12 cellular contexts compared by ENCODE assay signal in genomic region chr6:149471801-149472200, GRCh38.
DNase-seq lines count a peak whose midpoint lies in the region; ATAC-seq and TF ChIP-seq lines count a peak whose summit lies in the region.
"Had no signal": no experiment of that assay in that cellular context is flagged by ENCODE, and none has a peak within 500 bp of the region (broad histone marks: within the 10 kb centered on the region; RNA-seq: fewer than 3 reads in every experiment).

No MANE protein-coding gene starts in this region.

- H3K9me3 Mint-ChIP-seq in dendritic cell treated with granulocyte-macrophage colony-stimulating factor and Interleukin-4, amounts not matched to agents 40 ng/mL and 50 ng/mL, for 4 days, result no peaks in the 10 kb centered on the region

- peaks cover 46% of the 10 kb centered on the region for H3K4me1 Mint-ChIP-seq in dendritic cell treated with granulocyte-macrophage colony-stimulating factor and Interleukin-4, amounts not matched to agents 40 ng/mL and 50 ng/mL, for 4 days (ENCODE audit: low read depth)

- H3K36me3 Mint-ChIP-seq in dendritic cell treated with granulocyte-macrophage colony-stimulating factor and Interleukin-4, amounts not matched to agents 40 ng/mL and 50 ng/mL, for 4 days (ENCODE audit: low read depth), result peaks cover 84% of the 10 kb centered on the region

- peak overlapping the region; percentile 31 for H3K27ac Mint-ChIP-seq in dendritic cell treated with granulocyte-macrophage colony-stimulating factor and Interleukin-4, amounts not matched to agents 40 ng/mL and 50 ng/mL, for 4 days

- POLR2A ChIA-PET in RWPE1 (lab: Yijun Ruan, JAX; ENCODE audit: low non-redundant PET), result no interaction called here

- intact Hi-C loops in dendritic cell treated with granulocyte-macrophage colony-stimulating factor and Interleukin-4, amounts not matched to agents 40 ng/mL and 50 ng/mL, for 4 days (cut with micrococcal nuclease), result no loop called here

- CTCF ChIA-PET in RWPE1 (lab: Yijun Ruan, JAX), result no interaction called here

- DNase-seq in inferior parietal cortex (ENCODE audit: extremely low spot score), result no peak
- DNase-seq in RWPE1 (ENCODE audit: low spot score), result no peak
- DNase-seq: NCI-H146, upper lobe of right lung had no signal

- no peak overlapping the region for H3K4me3 Mint-ChIP-seq in dendritic cell treated with granulocyte-macrophage colony-stimulating factor and Interleukin-4, amounts not matched to agents 40 ng/mL and 50 ng/mL, for 4 days

- ATAC-seq in GM18508 (IDR thresholded peaks at IDR 0.05; ENCODE audit: insufficient read depth, unreplicated experiment) (peak; percentile 35), GM19452 (IDR thresholded peaks at IDR 0.05; ENCODE audit: unreplicated experiment) (peak; percentile 26), HG03354 (IDR thresholded peaks at IDR 0.05; ENCODE audit: poor library complexity, severe bottlenecking, unreplicated experiment) (peak; percentile 23), GM21367 (IDR thresholded peaks at IDR 0.05; ENCODE audit: unreplicated experiment) (no peak), HG02763 (IDR thresholded peaks at IDR 0.05; ENCODE audit: unreplicated experiment) (no peak)
- ATAC-seq: upper lobe of right lung had no signal

- no peak for TF ChIP-seq CTCF in RWPE1 (conservative IDR thresholded peaks at IDR 0.05; ENCODE audit: low read depth)

- H3K27ac ChIP-seq in RWPE1, result no peak overlapping the region
- H3K27ac ChIP-seq: esophagus muscularis mucosa, right atrium auricular region, upper lobe of right lung had no signal

- no peaks in the 10 kb centered on the region for H3K27me3 Mint-ChIP-seq in dendritic cell treated with granulocyte-macrophage colony-stimulating factor and Interleukin-4, amounts not matched to agents 40 ng/mL and 50 ng/mL, for 4 days

Comparison
In these comparisons a context has a peak if more than half of its experiments do, and no peak if none do; other contexts are left out.
1. ATAC-seq: peak in GM18508 (single experiment), GM19452 (single experiment) and HG03354 (single experiment); none in GM21367 (single experiment) and HG02763 (single experiment).